In the genomic region with DNA sequence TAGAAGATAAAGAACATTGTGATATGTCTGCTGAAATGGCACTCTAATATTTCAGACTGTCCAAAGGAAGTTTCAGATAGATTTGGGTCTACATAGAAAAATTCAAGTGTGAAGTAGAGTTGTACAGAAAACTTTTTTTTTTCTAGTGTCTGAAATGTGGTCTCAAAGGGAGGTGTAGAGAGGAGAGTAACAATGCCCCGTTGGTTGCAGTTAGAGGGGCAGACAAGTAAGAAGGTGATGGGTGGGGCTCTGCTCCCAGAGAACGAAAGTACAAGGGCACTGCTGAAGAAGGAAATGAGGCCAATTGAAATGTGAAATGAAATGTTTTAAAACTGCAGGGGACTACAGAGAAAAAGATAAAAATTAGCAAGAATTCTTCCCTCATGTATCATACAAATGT, we compare ENCODE assay signal across 23 cellular contexts.
"Had no signal": no experiment of that assay in that cellular context is flagged by ENCODE, and none has a peak within 500 bp of the region (broad histone marks: within the 10 kb centered on the region; RNA-seq: fewer than 3 reads in every experiment).

No MANE protein-coding gene starts in this region.

- H3K27me3 ChIP-seq: brain microvascular endothelial cell, upper lobe of left lung had no signal

- H3K4me1 ChIP-seq: left ventricle myocardium inferior, upper lobe of left lung had no signal

- H3K36me3 ChIP-seq: brain microvascular endothelial cell, left ventricle myocardium inferior, thoracic aorta, upper lobe of left lung had no signal

- H3K27ac Mint-ChIP-seq: activated CD4-positive, alpha-beta memory T cell treated with anti-CD3 and anti-CD28 coated beads for 36 hours; activated naive CD4-positive, alpha-beta T cell treated with anti-CD3 and anti-CD28 coated beads, Interleukin-2, amount 50 U/mL, for 72 hours; activated T-helper 1 cell treated with anti-CD3 and anti-CD28 coated beads, Interleukin-12 subunit alpha, Interleukin-12 subunit beta, Interleukin-2, Interleukin-4 antibody, amounts not matched to agents 30 ng/mL and 10 ng/mL and 1 ng/mL, durations not matched to agents 14 hours and 24 hours and 36 hours; nephron had no signal

- FAIRE-seq: colon had no signal

- H3K9me3 Mint-ChIP-seq: activated CD4-positive, alpha-beta memory T cell treated with anti-CD3 and anti-CD28 coated beads for 36 hours; activated naive CD4-positive, alpha-beta T cell treated with anti-CD3 and anti-CD28 coated beads, Interleukin-2, amount 50 U/mL, for 72 hours; activated T-helper 1 cell treated with anti-CD3 and anti-CD28 coated beads, Interleukin-12 subunit alpha, Interleukin-12 subunit beta, Interleukin-2, Interleukin-4 antibody, amounts not matched to agents 30 ng/mL and 10 ng/mL and 1 ng/mL, durations not matched to agents 14 hours and 24 hours and 36 hours; nephron had no signal

- H3K27ac ChIP-seq: brain microvascular endothelial cell, left ventricle myocardium inferior, thoracic aorta, upper lobe of left lung had no signal

- ATAC-seq: activated naive CD4-positive, alpha-beta T cell treated with anti-CD3 and anti-CD28 coated beads, Interleukin-2, amount 50 U/mL, for 72 hours; esophagus mucosa; sciatic nerve had no signal

- H3K4me3 ChIP-seq: left ventricle myocardium inferior, thoracic aorta, upper lobe of left lung had no signal

- H3K9me3 ChIP-seq: left ventricle myocardium inferior, thoracic aorta, upper lobe of left lung had no signal

- H3K36me3 Mint-ChIP-seq: activated CD4-positive, alpha-beta memory T cell treated with anti-CD3 and anti-CD28 coated beads for 36 hours; activated naive CD4-positive, alpha-beta T cell treated with anti-CD3 and anti-CD28 coated beads, Interleukin-2, amount 50 U/mL, for 72 hours had no signal

- DNase-seq: activated CD4-positive, alpha-beta memory T cell treated with anti-CD3 and anti-CD28 coated beads for 36 hours; activated CD4-positive, alpha-beta T cell treated with anti-CD3 and anti-CD28 coated beads for 48 hours; activated CD4-positive, CD25-positive, alpha-beta regulatory T cell; activated gamma-delta T cell; activated T-cell treated with anti-CD3 and anti-CD28 coated beads for 4 hours; aorta; brain microvascular endothelial cell; central memory CD4-positive, alpha-beta T cell; effector memory CD4-positive, alpha-beta T cell; left ventricle myocardium inferior; midbrain; stimulated activated CD4-positive, alpha-beta T cell treated with anti-CD3 and anti-CD28 coated beads, Interleukin-2, amount 100 ng/mL, for 48 hours; stimulated activated CD8-positive, alpha-beta memory T cell treated with anti-CD3 and anti-CD28 coated beads, Interleukin-4, amount 100 ng/mL, for 48 hours; stimulated activated naive CD4-positive, alpha-beta T cell treated with Interleukin-2 at 50 U/mL for 16 hours; T-helper 9 cell; upper lobe of left lung had no signal

- H3K4me3 Mint-ChIP-seq: activated CD4-positive, alpha-beta memory T cell treated with anti-CD3 and anti-CD28 coated beads for 36 hours; activated T-helper 1 cell treated with anti-CD3 and anti-CD28 coated beads, Interleukin-12 subunit alpha, Interleukin-12 subunit beta, Interleukin-2, Interleukin-4 antibody, amounts not matched to agents 30 ng/mL and 10 ng/mL and 1 ng/mL, durations not matched to agents 14 hours and 24 hours and 36 hours; nephron had no signal

- H3K4me1 Mint-ChIP-seq: nephron had no signal
